ENCODE assay signal across 23 cellular contexts in genomic region chr6:40287296-40287820, GRCh38.
A peak's percentile ranks its signal among the peaks of the same experiment; 100 is the strongest.
DNase-seq lines count a peak whose midpoint lies in the region; ATAC-seq, FAIRE-seq and TF ChIP-seq lines count a peak whose summit lies in the region.
"Had no signal": no experiment of that assay in that cellular context is flagged by ENCODE, and none has a peak within 500 bp of the region (broad histone marks: within the 10 kb centered on the region; RNA-seq: fewer than 3 reads in every experiment).

No MANE protein-coding gene starts in this region.

- no peak overlapping the region for H3K9ac ChIP-seq in H1 (replicated peaks in 1 of 4; ENCODE audit: extremely low read depth in 1 of 4, low read depth in 3 of 4, low read length in 3 of 4)
- H3K9ac ChIP-seq in keratinocyte (ENCODE audit: control insufficient read depth, extremely low read depth, insufficient read depth, low read length): no peak overlapping the region
- H3K9ac ChIP-seq: BLaER1 treated with 17β-estradiol and CSF1 and Interleukin-3, amounts not matched to agents 10 nM and 100 nM had no signal

- DNase-seq in D721Med (ENCODE audit: insufficient read length, low spot score) (no peak), NCI-H69 (lab: John Stamatoyannopoulos, UW) (peak; percentile 97), H1 (ENCODE audit: low read depth in 1 of 2, low spot score in 2 of 2) (no peak), keratinocyte (ENCODE audit: low read depth, low spot score) (no peak), activated gamma-delta T cell treated with Interleukin-2 at 50 U/mL for 16 hours (no peak), GF-D8 (lab: John Stamatoyannopoulos, UW) (no peak)
- DNase-seq: Calu3; CD8-positive, alpha-beta T cell; DMS53; GDM1; Kasumi-1; MM.1S; NCI-H1092; NCI-H1436; NCI-H1930; NCI-H774; SHP77 had no signal

- H3K56ac ChIP-seq in H1 (replicated peaks; ENCODE audit: insufficient read length, low read depth, low read length): no peak overlapping the region

- H3K4me1 ChIP-seq in H1 (replicated peaks in 1 of 4; ENCODE audit: control insufficient read depth in 3 of 4, insufficient read depth in 4 of 4, low read length in 3 of 4) (peaks cover 17 to 39% (median 25%) of the 10 kb centered on the region in 4 experiments), keratinocyte (ENCODE audit: control insufficient read depth, extremely low read depth, insufficient read depth, low read length) (no peaks in the 10 kb centered on the region)
- H3K4me1 ChIP-seq: BLaER1 treated with 17β-estradiol and CSF1 and Interleukin-3, amounts not matched to agents 10 nM and 100 nM had no signal

- CTCF ChIA-PET in H1 (lab: Charles Lee; ENCODE audit: partially characterized antibody): interaction anchor here (0.8 to 1.4 kb wide), 6 partner anchors 9 to 302 kb away, joined by 3 to 5 read pairs (median 4); no protein-coding TSS in a partner anchor

- H3K79me1 ChIP-seq in H1 (ENCODE audit: low read depth, low read length): no peaks in the 10 kb centered on the region

- no peak overlapping the region for H2BK20ac ChIP-seq in H1 (ENCODE audit: low read length)

- TF ChIP-seq RAD21 in H1 (IDR thresholded peaks at IDR 0.05 in 1 of 2, conservative IDR thresholded peaks at IDR 0.05 in 1 of 2; ENCODE audit: low read depth in 2 of 2, low read length in 2 of 2): no peak

- ATAC-seq in HG03097 (IDR thresholded peaks at IDR 0.05; ENCODE audit: low FRiP score, unreplicated experiment) (no peak), HG03521 (IDR thresholded peaks at IDR 0.05; ENCODE audit: unreplicated experiment) (no peak)
- ATAC-seq: CD8-positive, alpha-beta T cell had no signal

- no peak overlapping the region for H3K23ac ChIP-seq in H1 (ENCODE audit: insufficient read length)

- no peak overlapping the region for H3K18ac ChIP-seq in H1 (ENCODE audit: extremely low read depth, low read length)

- no peak for TF ChIP-seq EP300 in H1 (IDR thresholded peaks at IDR 0.05; ENCODE audit: borderline replicate concordance in 1 of 2, low read depth in 2 of 2, low read length in 2 of 2)

- H3K79me2 ChIP-seq in H1 (ENCODE audit: control insufficient read depth in 1 of 2, insufficient read depth in 2 of 2, low read length in 2 of 2) (no peaks in the 10 kb centered on the region), keratinocyte (ENCODE audit: control insufficient read depth, insufficient read depth, low read length) (no peaks in the 10 kb centered on the region)

- H3K23me2 ChIP-seq in H1 (ENCODE audit: low read depth, low read length): peaks cover 3% of the 10 kb centered on the region; the same call in 1 of the 2 replicates

- dilution Hi-C loops in keratinocyte (cut with MboI; ENCODE audit: extremely low pct_ligation_motif_present, low sequenced_read_pairs): no loop called here

- no peak overlapping the region for H3K14ac ChIP-seq in H1 (ENCODE audit: insufficient read length)

- WGBS in H1 (ENCODE audit: extremely low coverage in 1 of 2, insufficient coverage in 1 of 2, insufficient read length in 1 of 2, insufficient replicate concordance in 2 of 2, low coverage in 1 of 2, low lambda C conversion rate in 2 of 2, missing lambda C conversion rate in 1 of 2), 2 experiments: 91% methylated on average over 4 of the region's 4 CpGs; no CpG with 5 or more reads in 1 of the 2 experiments

- no peaks in the 10 kb centered on the region for H3K9me3 ChIP-seq in H1 (ENCODE audit: insufficient read depth in 2 of 2, low read depth in 1 of 2, low read length in 1 of 2)
- no peaks in the 10 kb centered on the region for H3K9me3 ChIP-seq in keratinocyte (ENCODE audit: control insufficient read depth, low read depth, low read length)
- H3K9me3 ChIP-seq: BLaER1 treated with 17β-estradiol and CSF1 and Interleukin-3, amounts not matched to agents 10 nM and 100 nM had no signal

- H3K4ac ChIP-seq in H1 (replicated peaks; ENCODE audit: insufficient read length, low read depth, low read length): no peak overlapping the region

- no peaks in the 10 kb centered on the region for H3K9me1 ChIP-seq in keratinocyte (ENCODE audit: control insufficient read depth, extremely low read depth, insufficient read depth, low read length)

- no peak overlapping the region for H4K5ac ChIP-seq in H1 (ENCODE audit: insufficient read length, low read depth, low read length)

- H2BK120ac ChIP-seq in H1 (replicated peaks; ENCODE audit: low read depth, low read length): no peak overlapping the region

- FAIRE-seq in D721Med (lab: Jason Lieb, UNC) (peak; percentile 79), H1 (lab: Jason Lieb, UNC) (no peak), keratinocyte (lab: Jason Lieb, UNC) (peak; percentile 20)
- FAIRE-seq: GM19239, H54 had no signal

- H4K8ac ChIP-seq in H1 (ENCODE audit: extremely low read depth, insufficient read depth, low read length): no peak overlapping the region

- H2BK5ac ChIP-seq in H1 (ENCODE audit: low read depth, low read length): no peak overlapping the region

- no peaks in the 10 kb centered on the region for H4K20me1 ChIP-seq in H1 (replicated peaks in 1 of 2; ENCODE audit: control insufficient read depth in 1 of 2, insufficient read depth in 2 of 2, low read length in 2 of 2)
- H4K20me1 ChIP-seq in keratinocyte (ENCODE audit: control insufficient read depth, extremely low read depth, insufficient read depth, low read length): no peaks in the 10 kb centered on the region
- H4K20me1 ChIP-seq: BLaER1 treated with 17β-estradiol and CSF1 and Interleukin-3, amounts not matched to agents 10 nM and 100 nM had no signal

- no peak for TF ChIP-seq POLR2A in H1 (IDR thresholded peaks at IDR 0.05; ENCODE audit: control extremely low read depth in 1 of 2, low read depth in 2 of 2, low read length in 2 of 2)

- H3K4me2 ChIP-seq in H1 (ENCODE audit: insufficient read depth in 1 of 2, low read depth in 2 of 2, low read length in 2 of 2) (no peak overlapping the region; a peak in 1 of 4 replicates), keratinocyte (ENCODE audit: control insufficient read depth, extremely low read depth, insufficient read depth, low read depth, low read length) (no peak overlapping the region)
- H3K4me2 ChIP-seq: BLaER1 treated with 17β-estradiol and CSF1 and Interleukin-3, amounts not matched to agents 10 nM and 100 nM had no signal

- H2BK12ac ChIP-seq in H1 (ENCODE audit: low read depth, low read length): peak overlapping the region; percentile 56; the same call in 1 of the 2 replicates

- no peak overlapping the region for H3K27ac ChIP-seq in H1 (ENCODE audit: low read depth, low read length)
- no peak overlapping the region for H3K27ac ChIP-seq in keratinocyte (ENCODE audit: control insufficient read depth, insufficient read depth, low read length)
- H3K27ac ChIP-seq: BLaER1 treated with 17β-estradiol and CSF1 and Interleukin-3, amounts not matched to agents 10 nM and 100 nM; SK-N-MC had no signal

- no peak overlapping the region for H2AK5ac ChIP-seq in H1 (ENCODE audit: low read depth, low read length)

- H3K36me3 ChIP-seq in H1 (ENCODE audit: control insufficient read depth in 2 of 4, insufficient read depth in 4 of 4, low read length in 3 of 4) (no peaks in the 10 kb centered on the region), keratinocyte (ENCODE audit: control insufficient read depth in 2 of 2, extremely low read depth in 1 of 2, insufficient read depth in 2 of 2, low read length in 2 of 2) (no peaks in the 10 kb centered on the region)
- H3K36me3 ChIP-seq: BLaER1 treated with 17β-estradiol and CSF1 and Interleukin-3, amounts not matched to agents 10 nM and 100 nM had no signal

- H2AFZ ChIP-seq in H1 (ENCODE audit: low read length) (no peak overlapping the region), keratinocyte (ENCODE audit: control insufficient read depth, low read length) (no peak overlapping the region)

- 0 out of 8 replicates have a peak overlapping the region, but pooled peaks of 1 of the 4 experiments have one; percentile 41 for H3K4me3 ChIP-seq in H1 (ENCODE audit: extremely low read depth in 1 of 4, insufficient read depth in 2 of 4, low read depth in 3 of 4, low read length in 4 of 4)
- H3K4me3 ChIP-seq in keratinocyte (ENCODE audit: control insufficient read depth in 2 of 3, extremely low read depth in 1 of 3, insufficient read depth in 2 of 3, low read depth in 1 of 3, low read length in 3 of 3): no peak overlapping the region
- H3K4me3 ChIP-seq: BLaER1 treated with 17β-estradiol and CSF1 and Interleukin-3, amounts not matched to agents 10 nM and 100 nM; SK-N-MC had no signal

- peak overlapping the region; percentile 14 for H4K91ac ChIP-seq in H1 (replicated peaks; ENCODE audit: insufficient read length, low read length)

- H2BK15ac ChIP-seq in H1 (ENCODE audit: low read length): no peak overlapping the region

- POLR2A ChIA-PET in H1 (lab: Charles Lee; ENCODE audit: partially characterized antibody): no interaction called here

- TF ChIP-seq CTCF in D721Med (IDR thresholded peaks at IDR 0.05; ENCODE audit: insufficient read depth, missing control alignments): no peak
- TF ChIP-seq CTCF in H1 (IDR thresholded peaks at IDR 0.05; ENCODE audit: control extremely low read depth in 1 of 3, insufficient read depth in 1 of 3, low read depth in 1 of 3, low read length in 3 of 3): no peak
- no peak for TF ChIP-seq CTCF in keratinocyte (optimal IDR thresholded peaks at IDR 0.05 in 1 of 3, IDR thresholded peaks at IDR 0.05 in 1 of 3, conservative IDR thresholded peaks at IDR 0.05 in 1 of 3; ENCODE audit: extremely low read depth in 1 of 3, insufficient read depth in 2 of 3, low read length in 3 of 3)

- H3K27me3 ChIP-seq in H1 (replicated peaks in 1 of 4; ENCODE audit: control insufficient read depth in 3 of 4, extremely low read depth in 1 of 4, insufficient read depth in 3 of 4, low read length in 3 of 4) (no peaks in the 10 kb centered on the region), keratinocyte (ENCODE audit: control insufficient read depth, extremely low read depth, insufficient read depth, low read length) (peaks cover 18% of the 10 kb centered on the region)
- H3K27me3 ChIP-seq: BLaER1 treated with 17β-estradiol and CSF1 and Interleukin-3, amounts not matched to agents 10 nM and 100 nM had no signal

TF ChIP-seq in H1, 55 proteins besides CTCF, POLR2A, EP300 and RAD21:
- TF ChIP-seq FOSL1 (IDR thresholded peaks at IDR 0.05; ENCODE audit: insufficient read depth, low read depth, low read length): no peak
